ENCODE assay signal across 24 cellular contexts in genomic region chr19:51082641-51083040, GRCh38. TPM values are rescaled to one million over a fixed set of nuclear protein-coding genes. Genes with fewer than 3 reads are reported as not detected.
"Had no signal": no experiment of that assay in that cellular context is flagged by ENCODE, and none has a peak within 500 bp of the region (broad histone marks: within the 10 kb centered on the region; RNA-seq: fewer than 3 reads in every experiment).

KLK14 (minus strand) TSS chr19:51082887; CDS start chr19:51082614, 273 bp downstream.

- H3K27ac Mint-ChIP-seq: activated naive CD8-positive, alpha-beta T cell treated with anti-CD3 and anti-CD28 coated beads, Interleukin-2, amount 10 ng/mL, durations not matched to agents 7 days and 5 days; endodermal cell had no signal

- H3K36me3 Mint-ChIP-seq: activated naive CD8-positive, alpha-beta T cell treated with anti-CD3 and anti-CD28 coated beads, Interleukin-2, amount 10 ng/mL, durations not matched to agents 7 days and 5 days had no signal

- H3K4me3 Mint-ChIP-seq: activated naive CD8-positive, alpha-beta T cell treated with anti-CD3 and anti-CD28 coated beads, Interleukin-2, amount 10 ng/mL, durations not matched to agents 7 days and 5 days; endodermal cell; neural crest cell had no signal

- DNase-seq: activated CD8-positive, alpha-beta memory T cell treated with anti-CD3 and anti-CD28 coated beads for 24 hours; activated CD8-positive, alpha-beta memory T cell treated with anti-CD3 and anti-CD28 coated beads, Interleukin-2, amount 50 U/mL, for 48 hours; activated gamma-delta T cell treated with Interleukin-2 at 50 U/mL for 16 hours; activated naive CD8-positive, alpha-beta T cell treated with anti-CD3 and anti-CD28 coated beads, Interleukin-2, amount 10 ng/mL, durations not matched to agents 7 days and 5 days; activated T-cell treated with anti-CD3 and anti-CD28 coated beads, Interleukin-2, amount 50 U/mL, for 48 hours; body of pancreas; endodermal cell; foreskin keratinocyte; islet precursor cell; left ventricle myocardium inferior; stimulated activated CD4-positive, alpha-beta T cell treated with anti-CD3 and anti-CD28 coated beads, Interleukin-2, amount 100 ng/mL, for 24 hours; stimulated activated naive CD4-positive, alpha-beta T cell treated with Interleukin-2 at 50 U/mL for 16 hours; T1000; transverse colon had no signal

- H3K27ac ChIP-seq: body of pancreas, foreskin keratinocyte, hepatocyte, left ventricle myocardium inferior, prostate gland, right atrium auricular region, suprapubic skin, transverse colon, vagina had no signal

- ATAC-seq: activated CD4-positive, CD25-positive, alpha-beta regulatory T cell treated with anti-CD3 and anti-CD28 coated beads, Interleukin-2, amount 50 U/mL, for 24 hours; body of pancreas; foreskin keratinocyte had no signal

- H3K4me1 Mint-ChIP-seq: endodermal cell, neural crest cell had no signal

- H3K9me3 Mint-ChIP-seq: activated naive CD8-positive, alpha-beta T cell treated with anti-CD3 and anti-CD28 coated beads, Interleukin-2, amount 10 ng/mL, durations not matched to agents 7 days and 5 days; endodermal cell; neural crest cell had no signal

RNA-seq across cellular contexts. Expression of gene KLK14, which starts in this region (rescaled TPM):
- total RNA-seq: body of pancreas, fibroblast of lung, foreskin keratinocyte, osteocyte, skeletal muscle tissue, vagina had no signal
